Comparison of ENCODE assay signal across 8 cellular contexts in the genomic region with DNA sequence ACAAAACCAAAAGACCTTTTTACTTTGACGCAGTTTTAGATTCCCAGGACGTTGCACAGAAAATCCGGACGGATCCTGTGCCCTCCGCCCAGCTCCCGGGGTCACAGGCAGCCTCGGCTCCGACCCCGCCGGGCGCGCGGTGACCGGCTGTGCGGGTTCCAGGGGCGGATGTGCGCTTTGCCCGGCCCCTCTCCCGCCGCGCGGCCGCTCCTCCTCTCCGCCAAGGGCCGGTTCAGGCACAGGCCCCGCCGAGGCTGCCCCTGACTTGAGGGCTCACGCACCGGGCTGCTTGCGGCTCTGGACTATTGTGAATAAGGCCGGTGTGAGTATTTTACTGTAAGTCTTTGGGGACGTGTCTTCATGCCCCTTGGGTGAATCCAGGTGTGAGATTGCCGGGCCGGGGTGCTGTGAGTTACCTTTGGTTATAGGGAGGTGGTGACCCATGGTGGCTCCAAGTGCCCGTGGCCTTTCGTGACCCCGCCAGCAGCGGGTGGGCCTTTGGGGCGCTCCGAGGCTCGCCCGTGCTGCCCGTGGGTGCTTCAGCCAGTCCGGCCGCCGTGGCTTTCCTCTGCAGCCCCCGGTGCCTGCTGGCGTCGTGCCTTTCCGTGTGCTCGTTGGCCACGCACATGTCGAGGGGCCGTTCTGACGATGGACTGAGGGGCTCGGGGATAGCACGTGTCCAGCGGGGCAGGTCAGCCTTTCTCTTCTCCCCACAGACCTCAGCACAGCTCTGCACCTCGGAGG. TPM values are rescaled to one million over a fixed set of nuclear protein-coding genes. Genes with fewer than 3 reads are reported as not detected.
DNase-seq lines count a peak whose midpoint lies in the region; ATAC-seq and TF ChIP-seq lines count a peak whose summit lies in the region.

No MANE protein-coding gene starts in this region.

- DNase-seq in AG09309 (ENCODE audit: low read depth) (no peak), colonic mucosa (peak; percentile 26), midbrain (lab: John Stamatoyannopoulos, UW) (no peak), DMS114 treated with DMSO at 0.1 percent for 48 hours (lab: John Stamatoyannopoulos, UW; ENCODE audit: unreplicated experiment) (no peak)

- peak overlapping the region; percentile 46 for H3K4me3 ChIP-seq in AG09309 (ENCODE audit: control insufficient read depth, low read depth, low read length)
- peak overlapping the region; percentile 68 for H3K4me3 ChIP-seq in HUES6 (ENCODE audit: low read depth, low read length)
- H3K4me3 ChIP-seq in colonic mucosa = peak overlapping the region; percentile 46
- peak overlapping the region; percentile 47 for H3K4me3 ChIP-seq in mononuclear cell (ENCODE audit: low read length)

- TF ChIP-seq CTCF in AG09309 (IDR thresholded peaks at IDR 0.05; ENCODE audit: control insufficient read depth, insufficient read depth, low read depth, low read length, missing control alignments) = no peak
- TF ChIP-seq CTCF in colonic mucosa (IDR thresholded peaks at IDR 0.05) = no peak

- H3K4me1 ChIP-seq in HUES6 (ENCODE audit: control insufficient read depth, insufficient read depth, low read length) (peaks cover 9% of the 10 kb centered on the region; the same call in 1 of the 2 replicates), colonic mucosa (peaks cover 6% of the 10 kb centered on the region), mononuclear cell (ENCODE audit: insufficient read depth, low read length) (peaks cover 42% of the 10 kb centered on the region)

- H3K9me3 ChIP-seq in HUES6 (ENCODE audit: control insufficient read depth, insufficient read depth, low read depth, low read length) (peaks cover 17% of the 10 kb centered on the region), colonic mucosa (no peaks in the 10 kb centered on the region), mononuclear cell (ENCODE audit: low read depth, low read length) (no peaks in the 10 kb centered on the region)

- H3K27me3 ChIP-seq in HUES6 (ENCODE audit: control insufficient read depth, insufficient read depth, low read length) (peaks cover 99% of the 10 kb centered on the region), colonic mucosa (no peaks in the 10 kb centered on the region), mononuclear cell (ENCODE audit: insufficient read depth, low read length) (no peaks in the 10 kb centered on the region)

- intact Hi-C loops in colonic mucosa (cut with DNase I) = no loop called here

- H3K9ac ChIP-seq in HUES6 (ENCODE audit: low read length) (no peak overlapping the region), colonic mucosa (ENCODE audit: low read depth in 2 of 2, low read length in 2 of 2) (peak overlapping the region; percentile 70 to 74)

- H3K36me3 ChIP-seq in HUES6 (ENCODE audit: control insufficient read depth, insufficient read depth, low read length) = no peaks in the 10 kb centered on the region
- H3K36me3 ChIP-seq in colonic mucosa = no peaks in the 10 kb centered on the region

- ATAC-seq in GM19395 (IDR thresholded peaks at IDR 0.05; ENCODE audit: unreplicated experiment) (peak; percentile 36), GM18858 (IDR thresholded peaks at IDR 0.05; ENCODE audit: unreplicated experiment) (no peak)

- H3K27ac ChIP-seq in HUES6 (ENCODE audit: low read depth, low read length) (no peak overlapping the region), colonic mucosa (peak overlapping the region; percentile 35)

RNA-seq across cellular contexts. Expression of a gene that starts 45.9 kb away (rescaled TPM):
- total RNA-seq in colonic mucosa = 10 to 100 TPM; 12.5 to 29.7 TPM
- 3.3 TPM for total RNA-seq in mononuclear cell

RNA-seq across cellular contexts. Expression of a gene that starts 46.1 kb away (rescaled TPM):
- total RNA-seq in colonic mucosa = 10 to 100 TPM in 1 of 2 donors, 1 to 10 TPM in 1; 9.4 to 22.9 TPM
- total RNA-seq in mononuclear cell = 14.8 TPM
